Comparison of ENCODE assay signal across 12 cellular contexts in genomic region chr10:113879691-113880090, GRCh38. TPM values are rescaled to one million over a fixed set of nuclear protein-coding genes. Genes with fewer than 3 reads are reported as not detected.
DNase-seq lines count a peak whose midpoint lies in the region; ATAC-seq, FAIRE-seq and TF ChIP-seq lines count a peak whose summit lies in the region.
"Had no signal": no experiment of that assay in that cellular context is flagged by ENCODE, and none has a peak within 500 bp of the region (broad histone marks: within the 10 kb centered on the region; RNA-seq: fewer than 3 reads in every experiment).

No MANE protein-coding gene starts in this region.

- H3K4me3 Mint-ChIP-seq in GM23338: no peak overlapping the region
- H3K4me3 Mint-ChIP-seq in osteocyte (ENCODE audit: unreplicated experiment): no peak overlapping the region

- peak; percentile 76 for ATAC-seq in GM19452 (IDR thresholded peaks at IDR 0.05; ENCODE audit: unreplicated experiment)
- ATAC-seq in HG02870 (IDR thresholded peaks at IDR 0.05; ENCODE audit: unreplicated experiment): peak; percentile 90
- ATAC-seq in HG03558 (IDR thresholded peaks at IDR 0.05; ENCODE audit: extremely low read depth, unreplicated experiment): peak; percentile 78
- no peak for ATAC-seq in GM23338

- no peaks in the 10 kb centered on the region for H3K9me2 ChIP-seq in GM23338 (ENCODE audit: insufficient read depth)

- H3K27me3 Mint-ChIP-seq in GM23338 (ENCODE audit: insufficient read depth, low read depth, poor library complexity) (no peaks in the 10 kb centered on the region), osteocyte (ENCODE audit: unreplicated experiment) (no peaks in the 10 kb centered on the region)

- no peak overlapping the region for H3K4me2 ChIP-seq in GM23338

- no peaks in the 10 kb centered on the region for H3K9me3 Mint-ChIP-seq in GM23338
- H3K9me3 Mint-ChIP-seq in osteocyte (ENCODE audit: unreplicated experiment): peaks cover 7% of the 10 kb centered on the region

- no peaks in the 10 kb centered on the region for H3F3A ChIP-seq in GM23338 (replicated peaks; ENCODE audit: low read depth)

- H4K20me1 ChIP-seq in GM23338 (replicated peaks; ENCODE audit: insufficient read depth): no peaks in the 10 kb centered on the region

- DNase-seq in GM12892 (ENCODE audit: insufficient read length) (no peak), retina (no peak), NCI-H774 (lab: John Stamatoyannopoulos, UW) (no peak), GM23338 (ENCODE audit: low spot score) (no peak), osteocyte (ENCODE audit: extremely low spot score, unreplicated experiment) (no peak)
- DNase-seq: activated CD8-positive, alpha-beta memory T cell treated with anti-CD3 and anti-CD28 coated beads, Interleukin-2, amount 50 U/mL, for 4 hours; aorta; NCI-H146; OCI-M1 had no signal

- H2AFZ ChIP-seq in GM23338: no peak overlapping the region

- TF ChIP-seq POLR2A in GM12892 (IDR thresholded peaks at IDR 0.05; ENCODE audit: low read depth, low read length): no peak

- no peak overlapping the region for H3K4me3 ChIP-seq in GM23338

- TF ChIP-seq CTCF in GM23338 (conservative IDR thresholded peaks at IDR 0.05; ENCODE audit: low read depth in 2 of 2): no peak
- no peak for TF ChIP-seq CTCF in osteocyte (IDR thresholded peaks at IDR 0.05)

- H3K27ac Mint-ChIP-seq in GM23338: no peak overlapping the region
- no peak overlapping the region for H3K27ac Mint-ChIP-seq in osteocyte (ENCODE audit: unreplicated experiment)

- H3K36me3 ChIP-seq in GM23338 (ENCODE audit: insufficient read depth): peaks cover 12% of the 10 kb centered on the region

- H3K27ac ChIP-seq in GM23338 (ENCODE audit: low read depth): no peak overlapping the region

- H3K36me3 Mint-ChIP-seq in GM23338 (ENCODE audit: low read depth) (peaks cover 7% of the 10 kb centered on the region; the same call in 2 of the 3 replicates), osteocyte (ENCODE audit: unreplicated experiment) (peaks cover 40% of the 10 kb centered on the region)

- no peaks in the 10 kb centered on the region for H3K27me3 ChIP-seq in GM23338 (ENCODE audit: insufficient read depth)

- H3K4me1 Mint-ChIP-seq in GM23338: peaks cover 3% of the 10 kb centered on the region; the same call in 2 of the 3 replicates
- H3K4me1 Mint-ChIP-seq in osteocyte (ENCODE audit: unreplicated experiment): peaks cover 31% of the 10 kb centered on the region

- H3K4me1 ChIP-seq in GM23338 (ENCODE audit: insufficient read depth): no peaks in the 10 kb centered on the region

- peak; percentile 72 for FAIRE-seq in GM12892 (lab: Jason Lieb, UNC)

- H3K79me2 ChIP-seq in GM23338 (replicated peaks; ENCODE audit: insufficient read depth): peaks cover 21% of the 10 kb centered on the region

TF ChIP-seq in GM23338, 12 proteins besides CTCF, POLR2A, EP300 and RAD21 (continues in another document):
- TF ChIP-seq POLR2AphosphoS5 (IDR thresholded peaks at IDR 0.05; ENCODE audit: low read depth) (no peak), ZNF114 (CRISPR knock-in tag; IDR thresholded peaks at IDR 0.05) (no peak), JUNB (IDR thresholded peaks at IDR 0.05; ENCODE audit: unreplicated experiment) (no peak), STAT1 (IDR thresholded peaks at IDR 0.05; ENCODE audit: unreplicated experiment) (no peak), ZNF331 (CRISPR knock-in tag; IDR thresholded peaks at IDR 0.05; ENCODE audit: low read depth) (no peak), NANOG (IDR thresholded peaks at IDR 0.05; ENCODE audit: borderline replicate concordance) (no peak), EZH2 (IDR thresholded peaks at IDR 0.05; ENCODE audit: low read depth, unreplicated experiment) (no peak), EZH2phosphoT487 (IDR thresholded peaks at IDR 0.05; ENCODE audit: unreplicated experiment) (no peak)
- TF ChIP-seq, protein P1, sequence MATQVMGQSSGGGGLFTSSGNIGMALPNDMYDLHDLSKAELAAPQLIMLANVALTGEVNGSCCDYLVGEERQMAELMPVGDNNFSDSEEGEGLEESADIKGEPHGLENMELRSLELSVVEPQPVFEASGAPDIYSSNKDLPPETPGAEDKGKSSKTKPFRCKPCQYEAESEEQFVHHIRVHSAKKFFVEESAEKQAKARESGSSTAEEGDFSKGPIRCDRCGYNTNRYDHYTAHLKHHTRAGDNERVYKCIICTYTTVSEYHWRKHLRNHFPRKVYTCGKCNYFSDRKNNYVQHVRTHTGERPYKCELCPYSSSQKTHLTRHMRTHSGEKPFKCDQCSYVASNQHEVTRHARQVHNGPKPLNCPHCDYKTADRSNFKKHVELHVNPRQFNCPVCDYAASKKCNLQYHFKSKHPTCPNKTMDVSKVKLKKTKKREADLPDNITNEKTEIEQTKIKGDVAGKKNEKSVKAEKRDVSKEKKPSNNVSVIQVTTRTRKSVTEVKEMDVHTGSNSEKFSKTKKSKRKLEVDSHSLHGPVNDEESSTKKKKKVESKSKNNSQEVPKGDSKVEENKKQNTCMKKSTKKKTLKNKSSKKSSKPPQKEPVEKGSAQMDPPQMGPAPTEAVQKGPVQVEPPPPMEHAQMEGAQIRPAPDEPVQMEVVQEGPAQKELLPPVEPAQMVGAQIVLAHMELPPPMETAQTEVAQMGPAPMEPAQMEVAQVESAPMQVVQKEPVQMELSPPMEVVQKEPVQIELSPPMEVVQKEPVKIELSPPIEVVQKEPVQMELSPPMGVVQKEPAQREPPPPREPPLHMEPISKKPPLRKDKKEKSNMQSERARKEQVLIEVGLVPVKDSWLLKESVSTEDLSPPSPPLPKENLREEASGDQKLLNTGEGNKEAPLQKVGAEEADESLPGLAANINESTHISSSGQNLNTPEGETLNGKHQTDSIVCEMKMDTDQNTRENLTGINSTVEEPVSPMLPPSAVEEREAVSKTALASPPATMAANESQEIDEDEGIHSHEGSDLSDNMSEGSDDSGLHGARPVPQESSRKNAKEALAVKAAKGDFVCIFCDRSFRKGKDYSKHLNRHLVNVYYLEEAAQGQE (IDR thresholded peaks at IDR 0.05; ENCODE audit: unreplicated experiment): no peak
- TF ChIP-seq, protein P2, sequence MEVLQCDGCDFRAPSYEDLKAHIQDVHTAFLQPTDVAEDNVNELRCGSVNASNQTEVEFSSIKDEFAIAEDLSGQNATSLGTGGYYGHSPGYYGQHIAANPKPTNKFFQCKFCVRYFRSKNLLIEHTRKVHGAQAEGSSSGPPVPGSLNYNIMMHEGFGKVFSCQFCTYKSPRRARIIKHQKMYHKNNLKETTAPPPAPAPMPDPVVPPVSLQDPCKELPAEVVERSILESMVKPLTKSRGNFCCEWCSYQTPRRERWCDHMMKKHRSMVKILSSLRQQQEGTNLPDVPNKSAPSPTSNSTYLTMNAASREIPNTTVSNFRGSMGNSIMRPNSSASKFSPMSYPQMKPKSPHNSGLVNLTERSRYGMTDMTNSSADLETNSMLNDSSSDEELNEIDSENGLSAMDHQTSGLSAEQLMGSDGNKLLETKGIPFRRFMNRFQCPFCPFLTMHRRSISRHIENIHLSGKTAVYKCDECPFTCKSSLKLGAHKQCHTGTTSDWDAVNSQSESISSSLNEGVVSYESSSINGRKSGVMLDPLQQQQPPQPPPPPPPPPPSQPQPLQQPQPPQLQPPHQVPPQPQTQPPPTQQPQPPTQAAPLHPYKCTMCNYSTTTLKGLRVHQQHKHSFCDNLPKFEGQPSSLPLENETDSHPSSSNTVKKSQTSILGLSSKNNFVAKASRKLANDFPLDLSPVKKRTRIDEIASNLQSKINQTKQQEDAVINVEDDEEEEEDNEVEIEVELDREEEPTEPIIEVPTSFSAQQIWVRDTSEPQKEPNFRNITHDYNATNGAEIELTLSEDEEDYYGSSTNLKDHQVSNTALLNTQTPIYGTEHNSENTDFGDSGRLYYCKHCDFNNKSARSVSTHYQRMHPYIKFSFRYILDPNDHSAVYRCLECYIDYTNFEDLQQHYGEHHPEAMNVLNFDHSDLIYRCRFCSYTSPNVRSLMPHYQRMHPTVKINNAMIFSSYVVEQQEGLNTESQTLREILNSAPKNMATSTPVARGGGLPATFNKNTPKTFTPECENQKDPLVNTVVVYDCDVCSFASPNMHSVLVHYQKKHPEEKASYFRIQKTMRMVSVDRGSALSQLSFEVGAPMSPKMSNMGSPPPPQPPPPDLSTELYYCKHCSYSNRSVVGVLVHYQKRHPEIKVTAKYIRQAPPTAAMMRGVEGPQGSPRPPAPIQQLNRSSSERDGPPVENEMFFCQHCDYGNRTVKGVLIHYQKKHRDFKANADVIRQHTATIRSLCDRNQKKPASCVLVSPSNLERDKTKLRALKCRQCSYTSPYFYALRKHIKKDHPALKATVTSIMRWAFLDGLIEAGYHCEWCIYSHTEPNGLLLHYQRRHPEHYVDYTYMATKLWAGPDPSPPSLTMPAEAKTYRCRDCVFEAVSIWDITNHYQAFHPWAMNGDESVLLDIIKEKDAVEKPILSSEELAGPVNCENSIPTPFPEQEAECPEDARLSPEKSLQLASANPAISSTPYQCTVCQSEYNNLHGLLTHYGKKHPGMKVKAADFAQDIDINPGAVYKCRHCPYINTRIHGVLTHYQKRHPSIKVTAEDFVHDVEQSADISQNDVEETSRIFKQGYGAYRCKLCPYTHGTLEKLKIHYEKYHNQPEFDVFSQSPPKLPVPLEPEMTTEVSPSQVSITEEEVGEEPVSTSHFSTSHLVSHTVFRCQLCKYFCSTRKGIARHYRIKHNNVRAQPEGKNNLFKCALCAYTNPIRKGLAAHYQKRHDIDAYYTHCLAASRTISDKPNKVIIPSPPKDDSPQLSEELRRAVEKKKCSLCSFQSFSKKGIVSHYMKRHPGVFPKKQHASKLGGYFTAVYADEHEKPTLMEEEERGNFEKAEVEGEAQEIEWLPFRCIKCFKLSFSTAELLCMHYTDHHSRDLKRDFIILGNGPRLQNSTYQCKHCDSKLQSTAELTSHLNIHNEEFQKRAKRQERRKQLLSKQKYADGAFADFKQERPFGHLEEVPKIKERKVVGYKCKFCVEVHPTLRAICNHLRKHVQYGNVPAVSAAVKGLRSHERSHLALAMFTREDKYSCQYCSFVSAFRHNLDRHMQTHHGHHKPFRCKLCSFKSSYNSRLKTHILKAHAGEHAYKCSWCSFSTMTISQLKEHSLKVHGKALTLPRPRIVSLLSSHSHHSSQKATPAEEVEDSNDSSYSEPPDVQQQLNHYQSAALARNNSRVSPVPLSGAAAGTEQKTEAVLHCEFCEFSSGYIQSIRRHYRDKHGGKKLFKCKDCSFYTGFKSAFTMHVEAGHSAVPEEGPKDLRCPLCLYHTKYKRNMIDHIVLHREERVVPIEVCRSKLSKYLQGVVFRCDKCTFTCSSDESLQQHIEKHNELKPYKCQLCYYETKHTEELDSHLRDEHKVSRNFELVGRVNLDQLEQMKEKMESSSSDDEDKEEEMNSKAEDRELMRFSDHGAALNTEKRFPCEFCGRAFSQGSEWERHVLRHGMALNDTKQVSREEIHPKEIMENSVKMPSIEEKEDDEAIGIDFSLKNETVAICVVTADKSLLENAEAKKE (CRISPR knock-in tag; IDR thresholded peaks at IDR 0.05): no peak

RNA-seq across cellular contexts. Expression of gene NHLRC2, which starts 25.2 kb away (rescaled TPM):
- 11.5 TPM for polyA plus RNA-seq in GM12892 (2012; ENCODE audit: missing spikeins)
- total RNA-seq in GM23338 (2014; rRNA removed; shearing (Covaris generic)): 20.2 and 28.1 TPM in 2 replicates
- polyA plus RNA-seq in GM23338 (2016; fragmentation: Nextera tagmentation; extraction: Ambion mirVana): 13.0 and 15.5 TPM in 2 replicates
- 36.4 and 39.3 TPM in 2 replicates for total RNA-seq in osteocyte

RNA-seq across cellular contexts. Expression of gene DCLRE1A, which starts 25.8 kb away (rescaled TPM):
- polyA plus RNA-seq in GM12892 (2012; ENCODE audit: missing spikeins): 10.5 TPM
- total RNA-seq in GM23338 (2014; rRNA removed; shearing (Covaris generic)): 13.5 and 13.8 TPM in 2 replicates
- polyA plus RNA-seq in GM23338 (2016; fragmentation: Nextera tagmentation; extraction: Ambion mirVana): 4.3 and 6.1 TPM in 2 replicates
- total RNA-seq in osteocyte: 7.3 and 8.1 TPM in 2 replicates
